ENCODE assay signal across 15 cellular contexts in genomic region chr5:74067748-74068541, GRCh38.
DNase-seq lines count a peak whose midpoint lies in the region; ATAC-seq, FAIRE-seq and TF ChIP-seq lines count a peak whose summit lies in the region.
"Had no signal": no experiment of that assay in that cellular context is flagged by ENCODE, and none has a peak within 500 bp of the region (broad histone marks: within the 10 kb centered on the region; RNA-seq: fewer than 3 reads in every experiment).

No MANE protein-coding gene starts in this region.

- H3K79me2 ChIP-seq in endothelial cell of umbilical vein (ENCODE audit: control insufficient read depth, insufficient read depth, low read length): no peaks in the 10 kb centered on the region

- H3K4me1 ChIP-seq in endothelial cell of umbilical vein (ENCODE audit: control insufficient read depth, extremely low read depth, insufficient read depth, low read length) (peaks cover 9% of the 10 kb centered on the region), tibial artery (peaks cover 0 to 15% (median 4%) of the 10 kb centered on the region in 4 donors), uterus (no peaks in the 10 kb centered on the region)

- H3K27me3 ChIP-seq in endothelial cell of umbilical vein (ENCODE audit: control insufficient read depth in 2 of 2, insufficient read depth in 2 of 2, low read length in 2 of 2): no peaks in the 10 kb centered on the region
- H3K27me3 ChIP-seq in tibial artery: no peaks in the 10 kb centered on the region
- H3K27me3 ChIP-seq in uterus: no peaks in the 10 kb centered on the region
- H3K27me3 ChIP-seq: BLaER1 had no signal

- BruUV-seq in endothelial cell of umbilical vein (replicated peaks; lab: Mats Ljungman, UMichigan): no TSS peak

- TF ChIP-seq EP300 in Ishikawa (IDR thresholded peaks at IDR 0.05; ENCODE audit: borderline replicate concordance): peak; percentile 50; the same call in 1 of the 2 replicates

- no peak for TF ChIP-seq RAD21 in Ishikawa (IDR thresholded peaks at IDR 0.05; ENCODE audit: low read depth)

- H3K4me3 ChIP-seq in endothelial cell of umbilical vein (replicated peaks in 1 of 3; ENCODE audit: insufficient read depth in 1 of 3, low read depth in 1 of 3, low read length in 3 of 3) (no peak overlapping the region), tibial artery (no peak overlapping the region), uterus (no peak overlapping the region)
- H3K4me3 ChIP-seq: BLaER1 had no signal

- dilution Hi-C loops in endothelial cell of umbilical vein (cut with MboI; ENCODE audit: extremely low pct_ligation_motif_present, low sequenced_read_pairs): no loop called here

- no peaks in the 10 kb centered on the region for H3K9me3 ChIP-seq in endothelial cell of umbilical vein (replicated peaks; ENCODE audit: control insufficient read depth, insufficient read depth, low read length)
- no peaks in the 10 kb centered on the region for H3K9me3 ChIP-seq in tibial artery
- H3K9me3 ChIP-seq in uterus: no peaks in the 10 kb centered on the region
- H3K9me3 ChIP-seq: BLaER1 had no signal

- POLR2A ChIA-PET in endothelial cell of umbilical vein (lab: Charles Lee): no interaction called here

- H3K36me3 ChIP-seq in endothelial cell of umbilical vein (ENCODE audit: control insufficient read depth in 2 of 2, extremely low read depth in 1 of 2, insufficient read depth in 2 of 2, low read length in 2 of 2): no peaks in the 10 kb centered on the region
- H3K36me3 ChIP-seq in tibial artery: no peaks in the 10 kb centered on the region
- no peaks in the 10 kb centered on the region for H3K36me3 ChIP-seq in uterus
- H3K36me3 ChIP-seq: BLaER1 had no signal

- H3K9me1 ChIP-seq in endothelial cell of umbilical vein (replicated peaks; ENCODE audit: control insufficient read depth, extremely low read depth, insufficient read depth, low read length): no peaks in the 10 kb centered on the region

- H3K27ac ChIP-seq in endothelial cell of umbilical vein (ENCODE audit: insufficient read depth, low read depth, low read length) (no peak overlapping the region), tibial artery (no peak overlapping the region), uterus (peak overlapping the region in 1 of 2 donors; percentile 58)
- H3K27ac ChIP-seq: BLaER1 had no signal

- intact Hi-C loops in endothelial cell of umbilical vein (cut with micrococcal nuclease): no loop called here
- intact Hi-C loops in sciatic nerve (cut with DNase I): no loop called here
- intact Hi-C loops in tibial artery (cut with DNase I; ENCODE audit: low total_unique reads): no loop called here
- intact Hi-C loops in uterus (cut with DNase I; ENCODE audit: low total_unique reads): no loop called here

- no peak overlapping the region for H3K4me2 ChIP-seq in endothelial cell of umbilical vein (ENCODE audit: insufficient read depth, low read length)
- H3K4me2 ChIP-seq: BLaER1 had no signal

- H2AFZ ChIP-seq in endothelial cell of umbilical vein (ENCODE audit: low read depth, low read length): no peak overlapping the region

- no peak for TF ChIP-seq CTCF in endothelial cell of umbilical vein (IDR thresholded peaks at IDR 0.05; ENCODE audit: extremely low read depth in 1 of 2, insufficient read depth in 1 of 2, low read depth in 1 of 2, low read length in 2 of 2)
- no peak for TF ChIP-seq CTCF in tibial artery (IDR thresholded peaks at IDR 0.05)
- no peak for TF ChIP-seq CTCF in uterus (IDR thresholded peaks at IDR 0.05)

- CTCF ChIA-PET in endothelial cell of umbilical vein (lab: Charles Lee): interaction anchor here (1.3 kb wide), 1 partner anchor 24 kb away, joined by 4 read pairs; no protein-coding TSS in a partner anchor

- peak; percentile 53 for ATAC-seq in sciatic nerve
- ATAC-seq: left cardiac atrium had no signal

- H3K9ac ChIP-seq in endothelial cell of umbilical vein (replicated peaks; ENCODE audit: extremely low read depth, insufficient read depth, low read length): no peak overlapping the region
- H3K9ac ChIP-seq: BLaER1 had no signal

- no peaks in the 10 kb centered on the region for H4K20me1 ChIP-seq in endothelial cell of umbilical vein (replicated peaks; ENCODE audit: control insufficient read depth, extremely low read depth, insufficient read depth, low read length)
- H4K20me1 ChIP-seq: BLaER1 had no signal

- no peak for FAIRE-seq in endothelial cell of umbilical vein (lab: Jason Lieb, UNC)

- TF ChIP-seq POLR2A in endothelial cell of umbilical vein (IDR thresholded peaks at IDR 0.05; ENCODE audit: low read depth, low read length) (no peak), uterus (IDR thresholded peaks at IDR 0.05) (no peak)

- DNase-seq in EH (ENCODE audit: low read depth) (peak; percentile 75), endothelial cell of umbilical vein (ENCODE audit: low read depth, low spot score) (peak; percentile 41), sciatic nerve (ENCODE audit: low spot score) (no peak), NK-92 (lab: John Stamatoyannopoulos, UW; ENCODE audit: unreplicated experiment) (no peak), RPMI8226 (no peak), tibial artery (no peak), uterus (no peak)
- DNase-seq: activated CD4-positive, CD25-positive, alpha-beta regulatory T cell treated with anti-CD3 and anti-CD28 coated beads, Interleukin-2, amount 50 U/mL, for 72 hours; effector CD4-positive, alpha-beta T cell; left cardiac atrium; NCI-H1694 treated with DMSO at 0.1 percent for 48 hours; nucleus accumbens; stimulated activated CD4-positive, alpha-beta T cell treated with anti-CD3 and anti-CD28 coated beads, Interleukin-4, amount 100 ng/mL, for 24 hours had no signal

TF ChIP-seq in Ishikawa, 13 proteins besides CTCF, POLR2A, EP300 and RAD21:
- peak; percentile 24; the same call in 1 of the 2 replicates for TF ChIP-seq TEAD4 (IDR thresholded peaks at IDR 0.05)
- TF ChIP-seq EGR1 (IDR thresholded peaks at IDR 0.05): no peak
- TF ChIP-seq FOXM1 (IDR thresholded peaks at IDR 0.05; ENCODE audit: borderline replicate concordance, low read depth): no peak
- TF ChIP-seq NFIC (IDR thresholded peaks at IDR 0.05): peak; percentile 33; the same call in 1 of the 2 replicates
- TF ChIP-seq REST (IDR thresholded peaks at IDR 0.05; ENCODE audit: low read depth): no peak
- TF ChIP-seq TCF12 (IDR thresholded peaks at IDR 0.05; ENCODE audit: low read depth): no peak

TF ChIP-seq in endothelial cell of umbilical vein, 7 proteins besides CTCF, POLR2A, EP300 and RAD21:
- peak; percentile 9 for TF ChIP-seq FOS (IDR thresholded peaks at IDR 0.05; ENCODE audit: borderline replicate concordance, insufficient read depth, low read length)
- no peak for TF ChIP-seq POLR2AphosphoS5 (IDR thresholded peaks at IDR 0.05; ENCODE audit: insufficient read depth, low read depth, low read length)

Comparison
In these comparisons a context has a peak if more than half of its experiments do, and no peak if none do; other contexts are left out.
1. DNase-seq: peak in EH (single experiment) and endothelial cell of umbilical vein (single experiment); none in sciatic nerve (single experiment), NK-92 (single experiment), RPMI8226 (single experiment), tibial artery (0 of 2) and uterus (0 of 2).